ENCODE assay signal across 28 cellular contexts in genomic region chr1:64127297-64127696, GRCh38.
"Had no signal": no experiment of that assay in that cellular context is flagged by ENCODE, and none has a peak within 500 bp of the region (broad histone marks: within the 10 kb centered on the region; RNA-seq: fewer than 3 reads in every experiment).

No MANE protein-coding gene starts in this region.

- H3K4me1 Mint-ChIP-seq: stimulated activated effector memory CD8-positive, alpha-beta T cell treated with anti-CD3 and anti-CD28 coated beads, Interleukin-12 subunit alpha, Interleukin-12 subunit beta, amount 100 ng/mL, for 72 hours; stimulated activated memory B cell treated with anti-CD40 and anti-IgM and Interleukin-4, amounts not matched to agents 10 μg/mL and 1 μg/mL and 100 μg/mL, for 72 hours; stimulated activated naive B cell treated with anti-CD40 and anti-IgM and Interleukin-4, amounts not matched to agents 10 μg/mL and 1 μg/mL and 100 μg/mL, for 72 hours; stimulated activated naive CD8-positive, alpha-beta T cell treated with anti-CD3 and anti-CD28 coated beads, Interleukin-15, amount 100 ng/mL, for 72 hours had no signal

- H3K27ac Mint-ChIP-seq: stimulated activated effector memory CD8-positive, alpha-beta T cell treated with anti-CD3 and anti-CD28 coated beads, Interleukin-12 subunit alpha, Interleukin-12 subunit beta, amount 100 ng/mL, for 72 hours; stimulated activated memory B cell treated with anti-CD40 and anti-IgM and Interleukin-4, amounts not matched to agents 10 μg/mL and 1 μg/mL and 100 μg/mL, for 72 hours; stimulated activated naive B cell treated with anti-CD40 and anti-IgM and Interleukin-4, amounts not matched to agents 10 μg/mL and 1 μg/mL and 100 μg/mL, for 72 hours; stimulated activated naive CD8-positive, alpha-beta T cell treated with anti-CD3 and anti-CD28 coated beads, Interleukin-15, amount 100 ng/mL, for 72 hours; stimulated activated naive CD8-positive, alpha-beta T cell treated with anti-CD3 and anti-CD28 coated beads, Interleukin-15, Interleukin-2, amounts not matched to agents 100 ng/mL and 50 ng/mL, for 24 hours; type B pancreatic cell had no signal

- H3K4me3 Mint-ChIP-seq: stimulated activated effector memory CD8-positive, alpha-beta T cell treated with anti-CD3 and anti-CD28 coated beads, Interleukin-12 subunit alpha, Interleukin-12 subunit beta, amount 100 ng/mL, for 72 hours; stimulated activated memory B cell treated with anti-CD40 and anti-IgM and Interleukin-4, amounts not matched to agents 10 μg/mL and 1 μg/mL and 100 μg/mL, for 72 hours; stimulated activated naive B cell treated with anti-CD40 and anti-IgM and Interleukin-4, amounts not matched to agents 10 μg/mL and 1 μg/mL and 100 μg/mL, for 72 hours; stimulated activated naive CD8-positive, alpha-beta T cell treated with anti-CD3 and anti-CD28 coated beads, Interleukin-15, amount 100 ng/mL, for 72 hours; stimulated activated naive CD8-positive, alpha-beta T cell treated with anti-CD3 and anti-CD28 coated beads, Interleukin-15, Interleukin-2, amounts not matched to agents 100 ng/mL and 50 ng/mL, for 24 hours; type B pancreatic cell had no signal

- H3K27ac ChIP-seq: stomach, suprapubic skin, testis, thyroid gland, tibial artery, tibial nerve, transverse colon, upper lobe of left lung, upper lobe of right lung, uterus, vagina had no signal

- DNase-seq: stimulated activated CD4-positive, alpha-beta T cell treated with anti-CD3 and anti-CD28 coated beads, Interleukin-2, amount 100 ng/mL, for 24 hours; stimulated activated CD4-positive, alpha-beta T cell treated with anti-CD3 and anti-CD28 coated beads, Interleukin-2, amount 100 ng/mL, for 48 hours; stimulated activated CD4-positive, alpha-beta T cell treated with anti-CD3 and anti-CD28 coated beads, Interleukin-4, amount 100 ng/mL, for 1 hour; stimulated activated CD4-positive, alpha-beta T cell treated with anti-CD3 and anti-CD28 coated beads, Interleukin-4, amount 100 ng/mL, for 4 hours; stimulated activated CD8-positive, alpha-beta memory T cell treated with anti-CD3 and anti-CD28 coated beads, Interleukin-4, amount 100 ng/mL, for 48 hours; stimulated activated naive B cell treated with anti-CD40 and anti-IgM and Interleukin-4, amounts not matched to agents 10 μg/mL and 1 μg/mL and 100 μg/mL, for 72 hours; stimulated activated naive CD4-positive, alpha-beta T cell; stimulated activated naive CD8-positive, alpha-beta T cell treated with anti-CD3 and anti-CD28 coated beads, Interleukin-15, amount 100 ng/mL, for 72 hours; stimulated activated naive CD8-positive, alpha-beta T cell treated with anti-CD3 and anti-CD28 coated beads, Interleukin-15, Interleukin-2, amounts not matched to agents 100 U/mL and 50 U/mL, for 24 hours; stomach; substantia nigra; testis; thyroid gland; tibial artery; transverse colon; trophoblast cell; upper lobe of left lung; upper lobe of right lung; uterus had no signal

- H3K36me3 Mint-ChIP-seq: stimulated activated effector memory CD8-positive, alpha-beta T cell treated with anti-CD3 and anti-CD28 coated beads, Interleukin-12 subunit alpha, Interleukin-12 subunit beta, amount 100 ng/mL, for 72 hours; stimulated activated memory B cell treated with anti-CD40 and anti-IgM and Interleukin-4, amounts not matched to agents 10 μg/mL and 1 μg/mL and 100 μg/mL, for 72 hours; stimulated activated naive B cell treated with anti-CD40 and anti-IgM and Interleukin-4, amounts not matched to agents 10 μg/mL and 1 μg/mL and 100 μg/mL, for 72 hours had no signal

- H3K4me1 ChIP-seq: stomach, suprapubic skin, testis, thyroid gland, transverse colon, upper lobe of left lung, upper lobe of right lung, uterus, vagina had no signal

- FAIRE-seq: urothelium cell line had no signal

- H3K36me3 ChIP-seq: stomach, suprapubic skin, thoracic aorta, thyroid gland, tibial artery, tibial nerve, transverse colon, upper lobe of left lung, upper lobe of right lung, uterus, vagina had no signal

- H3K9me3 Mint-ChIP-seq: stimulated activated effector memory CD8-positive, alpha-beta T cell treated with anti-CD3 and anti-CD28 coated beads, Interleukin-12 subunit alpha, Interleukin-12 subunit beta, amount 100 ng/mL, for 72 hours; stimulated activated memory B cell treated with anti-CD40 and anti-IgM and Interleukin-4, amounts not matched to agents 10 μg/mL and 1 μg/mL and 100 μg/mL, for 72 hours; stimulated activated naive B cell treated with anti-CD40 and anti-IgM and Interleukin-4, amounts not matched to agents 10 μg/mL and 1 μg/mL and 100 μg/mL, for 72 hours; stimulated activated naive CD8-positive, alpha-beta T cell treated with anti-CD3 and anti-CD28 coated beads, Interleukin-15, amount 100 ng/mL, for 72 hours; stimulated activated naive CD8-positive, alpha-beta T cell treated with anti-CD3 and anti-CD28 coated beads, Interleukin-15, Interleukin-2, amounts not matched to agents 100 ng/mL and 50 ng/mL, for 24 hours; type B pancreatic cell had no signal

- H3K9me3 ChIP-seq: stomach, suprapubic skin, testis, thoracic aorta, thyroid gland, tibial artery, tibial nerve, transverse colon, upper lobe of left lung, upper lobe of right lung, uterus, vagina had no signal

- ATAC-seq: stimulated activated effector memory CD8-positive, alpha-beta T cell treated with anti-CD3 and anti-CD28 coated beads, Interleukin-12 subunit alpha, Interleukin-12 subunit beta, amount 100 ng/mL, for 72 hours; stimulated activated memory B cell treated with anti-CD40 and anti-IgM and Interleukin-4, amounts not matched to agents 10 μg/mL and 1 μg/mL and 100 μg/mL, for 72 hours; stimulated activated naive B cell treated with anti-CD40 and anti-IgM and Interleukin-4, amounts not matched to agents 10 μg/mL and 1 μg/mL and 100 μg/mL, for 72 hours; stimulated activated naive CD8-positive, alpha-beta T cell treated with anti-CD3 and anti-CD28 coated beads, Interleukin-15, amount 100 ng/mL, for 72 hours; stimulated activated naive CD8-positive, alpha-beta T cell treated with anti-CD3 and anti-CD28 coated beads, Interleukin-15, Interleukin-2, amounts not matched to agents 100 U/mL and 50 U/mL, for 24 hours; upper lobe of right lung had no signal

- H3K4me3 ChIP-seq: stomach, suprapubic skin, testis, thoracic aorta, thyroid gland, tibial artery, tibial nerve, transverse colon, upper lobe of left lung, upper lobe of right lung, uterus, vagina had no signal

- H3K27me3 Mint-ChIP-seq: stimulated activated naive B cell treated with anti-CD40 and anti-IgM and Interleukin-4, amounts not matched to agents 10 μg/mL and 1 μg/mL and 100 μg/mL, for 72 hours; type B pancreatic cell had no signal

- H3K27me3 ChIP-seq: stomach, suprapubic skin, testis, thyroid gland, tibial artery, tibial nerve, transverse colon, upper lobe of left lung, upper lobe of right lung, uterus, vagina had no signal
